In the genomic region with DNA sequence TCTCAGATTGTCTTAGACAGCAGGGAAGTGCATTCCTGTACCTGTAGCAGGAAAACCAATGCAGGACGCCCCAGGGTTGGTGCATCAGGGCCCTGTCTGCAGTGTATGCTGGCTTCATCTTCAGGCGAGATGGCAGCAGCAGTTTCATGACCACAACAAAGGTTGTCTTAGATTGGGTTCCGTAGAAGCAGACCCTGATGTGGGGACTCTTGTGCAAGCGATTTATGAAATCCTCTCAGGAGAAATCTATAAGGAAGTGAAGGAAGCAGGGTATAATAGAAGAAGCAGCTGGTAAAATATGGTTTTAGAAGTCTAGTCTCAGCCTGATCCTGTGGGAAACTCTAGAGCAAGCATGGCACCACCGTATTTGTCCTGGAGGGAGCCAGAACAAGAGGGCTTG, we compare ENCODE assay signal across 19 cellular contexts. TPM values are rescaled to one million over a fixed set of nuclear protein-coding genes. Genes with fewer than 3 reads are reported as not detected.
A peak's percentile ranks its signal among the peaks of the same experiment; 100 is the strongest.
DNase-seq lines count a peak whose midpoint lies in the region; ATAC-seq, FAIRE-seq and TF ChIP-seq lines count a peak whose summit lies in the region.
"Had no signal": no experiment of that assay in that cellular context is flagged by ENCODE, and none has a peak within 500 bp of the region (broad histone marks: within the 10 kb centered on the region; RNA-seq: fewer than 3 reads in every experiment).

No MANE protein-coding gene starts in this region.

- no peak for FAIRE-seq in urothelium cell line (lab: Jason Lieb, UNC)

- TF ChIP-seq CTCF in left ventricle myocardium inferior (IDR thresholded peaks at IDR 0.05; ENCODE audit: borderline replicate concordance), result no peak
- no peak for TF ChIP-seq CTCF in Peyer's patch (IDR thresholded peaks at IDR 0.05)
- TF ChIP-seq CTCF in RWPE1 (conservative IDR thresholded peaks at IDR 0.05; ENCODE audit: low read depth), result no peak

- H3K36me3 ChIP-seq in left ventricle myocardium inferior (no peaks in the 10 kb centered on the region), Peyer's patch (peaks cover 0 to 25% (median 0%) of the 10 kb centered on the region in 3 donors)
- H3K36me3 ChIP-seq: SJCRH30 had no signal

- peak; percentile 6 for DNase-seq in Right ventricle myocardium superior
- no peak for DNase-seq in left ventricle myocardium inferior
- peak; percentile 52 to 86 for DNase-seq in NOMO-1 (lab: John Stamatoyannopoulos, UW; ENCODE audit: unreplicated experiment in 2 of 2)
- DNase-seq in SKM-1 treated with dmso at 0.1 percent for 144 hours (lab: John Stamatoyannopoulos, UW; ENCODE audit: unreplicated experiment), result peak; percentile 80
- no peak for DNase-seq in urothelium cell line (ENCODE audit: low spot score)
- no peak for DNase-seq in Peyer's patch
- no peak for DNase-seq in RWPE1 (ENCODE audit: low spot score)
- DNase-seq in putamen (ENCODE audit: low spot score), result no peak
- DNase-seq: Calu3; CD8-positive, alpha-beta T cell; DMS53; MM.1S; NCI-H1417 treated with DMSO at 0.1 percent for 48 hours; NCI-H2029; NCI-H345; NCI-H526; SJCRH30; SW 1271 had no signal

- TF ChIP-seq POLR2A in Peyer's patch (IDR thresholded peaks at IDR 0.05), result no peak

- POLR2A ChIA-PET in RWPE1 (lab: Yijun Ruan, JAX; ENCODE audit: low non-redundant PET), result no interaction called here

- CTCF ChIA-PET in RWPE1 (lab: Yijun Ruan, JAX), result interaction anchor here (0.7 kb wide), 1 partner anchor 110 kb away, joined by 3 read pairs; no protein-coding TSS in a partner anchor

- H3K27ac ChIP-seq in left ventricle myocardium inferior (replicated peaks), result no peak overlapping the region
- H3K27ac ChIP-seq in Peyer's patch, result no peak overlapping the region
- H3K27ac ChIP-seq in RWPE1, result no peak overlapping the region
- H3K27ac ChIP-seq: 22Rv1, SJCRH30 had no signal

- no peaks in the 10 kb centered on the region for H3K9me3 ChIP-seq in left ventricle myocardium inferior (replicated peaks)
- no peaks in the 10 kb centered on the region for H3K9me3 ChIP-seq in Peyer's patch
- H3K9me3 ChIP-seq: SJCRH30 had no signal

- intact Hi-C loops in Right ventricle myocardium superior (cut with DNase I) (loop anchor here (5.0 to 10.0 kb wide), 3 partner anchors 49 to 336 kb away; partner anchors contain the start of gene TLR9), left ventricle myocardium inferior (cut with micrococcal nuclease) (loop anchor here (5.0 kb wide), 1 partner anchor 114 kb away; the partner anchor contains the start of gene TLR9)

- H3K4me3 ChIP-seq in left ventricle myocardium inferior (no peak overlapping the region), Peyer's patch (no peak overlapping the region)
- H3K4me3 ChIP-seq: SJCRH30 had no signal

- ATAC-seq in Right ventricle myocardium superior (ENCODE audit: poor library complexity), result no peak
- ATAC-seq: CD8-positive, alpha-beta T cell had no signal

- H3K4me1 ChIP-seq in left ventricle myocardium inferior (peaks cover 11% of the 10 kb centered on the region), Peyer's patch (no peaks in the 10 kb centered on the region)
- H3K4me1 ChIP-seq: SJCRH30 had no signal

- H3K27me3 ChIP-seq in left ventricle myocardium inferior (ENCODE audit: low read depth) (no peaks in the 10 kb centered on the region), Peyer's patch (no peaks in the 10 kb centered on the region)

RNA-seq across cellular contexts. Expression of gene DNAH1, which starts 25.0 kb away (rescaled TPM):
- total RNA-seq in Right ventricle myocardium superior, result 1.9 TPM
- total RNA-seq in left ventricle myocardium inferior, result 2.2 TPM
- 100 to 1,000 TPM in 1 of 4 donors, 10 to 100 TPM in 3; 19.3 to 103 (median 64.2) TPM for total RNA-seq in Peyer's patch

RNA-seq across cellular contexts. Expression of gene GLYCTK, which starts 53.5 kb away (rescaled TPM):
- 5.3 TPM for total RNA-seq in Right ventricle myocardium superior
- total RNA-seq in left ventricle myocardium inferior, result 4.0 TPM
- 100 to 1,000 TPM in 3 of 4 donors, 10 to 100 TPM in 1; 89.1 to 274 (median 224) TPM for total RNA-seq in Peyer's patch

Comparison
In these comparisons a context has a peak if more than half of its experiments do, and no peak if none do; other contexts are left out.
1. DNase-seq: peak in Right ventricle myocardium superior (single experiment), NOMO-1 (2 of 2) and SKM-1 treated with dmso at 0.1 percent for 144 hours (single experiment); none in left ventricle myocardium inferior (single experiment), urothelium cell line (single experiment), Peyer's patch (0 of 3), RWPE1 (single experiment) and putamen (single experiment).
2. RNA of gene GLYCTK, which starts 53.5 kb away (total RNA-seq): 89.1 to 274 TPM in Peyer's patch; 5.3 TPM in Right ventricle myocardium superior (single experiment) and 4.0 TPM in left ventricle myocardium inferior (single experiment); every median in the first group is over 10 times any median in the second.